ENCODE assay signal across 19 cellular contexts in the genomic region with DNA sequence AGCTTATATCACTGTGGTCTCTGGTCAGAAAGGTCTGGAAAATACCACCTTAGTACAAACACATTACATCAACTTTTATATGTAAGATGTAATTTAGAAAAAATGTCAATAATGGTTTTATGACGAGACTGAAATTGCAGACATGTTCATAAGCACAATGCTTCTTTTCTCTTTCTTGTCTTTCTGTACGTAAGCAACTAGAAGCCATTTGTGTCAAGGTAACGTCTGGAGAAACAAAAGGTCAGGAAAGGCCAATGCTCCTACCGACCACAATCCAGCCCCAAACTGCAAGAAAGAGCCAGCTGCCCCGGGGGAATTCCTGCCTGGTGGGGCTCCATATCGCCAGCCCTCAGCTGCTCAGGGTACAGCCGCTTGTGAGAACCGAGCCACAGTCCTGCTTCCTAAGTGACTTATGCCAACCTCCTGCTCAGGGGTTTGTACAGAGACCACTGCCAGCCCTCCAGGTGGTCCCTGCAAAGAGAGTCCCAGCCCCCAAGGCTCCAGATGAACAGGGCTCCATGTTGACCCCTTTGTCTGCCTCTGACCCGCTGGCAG. TPM values are rescaled to one million over a fixed set of nuclear protein-coding genes. Genes with fewer than 3 reads are reported as not detected.
A peak's percentile ranks its signal among the peaks of the same experiment; 100 is the strongest.
DNase-seq lines count a peak whose midpoint lies in the region; ATAC-seq lines count a peak whose summit lies in the region.
"Had no signal": no experiment of that assay in that cellular context is flagged by ENCODE, and none has a peak within 500 bp of the region (broad histone marks: within the 10 kb centered on the region; RNA-seq: fewer than 3 reads in every experiment).

No MANE protein-coding gene starts in this region.

- no peaks in the 10 kb centered on the region for H3K9me3 ChIP-seq in SJCRH30 (replicated peaks)
- H3K9me3 ChIP-seq: BLaER1 treated with 17β-estradiol and CSF1 and Interleukin-3, amounts not matched to agents 10 nM and 100 nM; Peyer's patch had no signal

- no peak overlapping the region for H3K4me3 ChIP-seq in SJCRH30
- H3K4me3 ChIP-seq: BLaER1 treated with 17β-estradiol and CSF1 and Interleukin-3, amounts not matched to agents 10 nM and 100 nM; Peyer's patch had no signal

- ATAC-seq in GM21576 (IDR thresholded peaks at IDR 0.05; ENCODE audit: unreplicated experiment), result no peak
- ATAC-seq: CD8-positive, alpha-beta T cell; Right ventricle myocardium inferior had no signal

- intact Hi-C loops in posterior vena cava (cut with DNase I), result no loop called here

- no peaks in the 10 kb centered on the region for H3K36me3 ChIP-seq in SJCRH30

- peaks cover 4% of the 10 kb centered on the region; the same call in 1 of the 2 replicates for H3K4me1 ChIP-seq in SJCRH30

- peak; percentile 22 for DNase-seq in Daoy (ENCODE audit: low read depth)
- peak; percentile 73 to 77 for DNase-seq in SJCRH30
- peak; percentile 30 for DNase-seq in iris pigment epithelial cell (ENCODE audit: low read depth)
- DNase-seq in posterior vena cava (ENCODE audit: low spot score), result peak; percentile 73
- no peak for DNase-seq in nucleus accumbens (lab: John Stamatoyannopoulos, UW)
- no peak for DNase-seq in NCI-H345 (lab: John Stamatoyannopoulos, UW)
- DNase-seq: CD8-positive, alpha-beta T cell; DMS53; Kasumi-1; MM.1S; NCI-H1092; NCI-H146; NCI-H2081; NCI-H2171 treated with DMSO at 0.1 percent for 48 hours; NCI-H446 treated with DMSO at 0.1 percent for 48 hours; Peyer's patch had no signal

- 0 out of 2 replicates have a peak overlapping the region, but pooled peaks have one; percentile 20 for H3K27ac ChIP-seq in SJCRH30
- H3K27ac ChIP-seq: BLaER1 treated with 17β-estradiol and CSF1 and Interleukin-3, amounts not matched to agents 10 nM and 100 nM; Peyer's patch had no signal

- H3K27me3 ChIP-seq in SJCRH30, result no peaks in the 10 kb centered on the region
- H3K27me3 ChIP-seq: BLaER1 treated with 17β-estradiol and CSF1 and Interleukin-3, amounts not matched to agents 10 nM and 100 nM; Peyer's patch had no signal

RNA-seq across cellular contexts. Expression of gene ZNF839, which starts 6.3 kb away (rescaled TPM):
- total RNA-seq in Daoy (2014; rRNA removed; shearing (Covaris generic)), result 8.5 and 14.9 TPM in 2 replicates
- total RNA-seq in SJCRH30 (2014; rRNA removed; shearing (Covaris generic)), result 4.0 and 4.2 TPM in 2 replicates
- 1 to 10 TPM; 5.0 to 6.6 TPM for total RNA-seq in posterior vena cava

RNA-seq across cellular contexts. Expression of gene MOK, which starts 20.9 kb away (rescaled TPM):
- total RNA-seq in Daoy (2014; rRNA removed; shearing (Covaris generic)), result 86.9 and 97.0 TPM in 2 replicates
- total RNA-seq in SJCRH30 (2014; rRNA removed; shearing (Covaris generic)), result 5.8 and 5.9 TPM in 2 replicates
- total RNA-seq in posterior vena cava, result 10 to 100 TPM in 1 of 2 donors, 1 to 10 TPM in 1; 8.4 to 10.0 TPM

RNA-seq across cellular contexts. Expression of gene CINP, which starts 36.8 kb away (rescaled TPM):
- total RNA-seq in Daoy (2014; rRNA removed; shearing (Covaris generic)), result 68.8 and 81.3 TPM in 2 replicates
- total RNA-seq in SJCRH30 (2014; rRNA removed; shearing (Covaris generic)), result 42.7 and 48.4 TPM in 2 replicates
- total RNA-seq in posterior vena cava, result 10 to 100 TPM; 27.4 to 30.7 TPM

RNA-seq across cellular contexts. Expression of gene TECPR2, which starts 36.9 kb away (rescaled TPM):
- 8.8 and 15.3 TPM in 2 replicates for total RNA-seq in Daoy (2014; rRNA removed; shearing (Covaris generic))
- 8.6 and 9.1 TPM in 2 replicates for total RNA-seq in SJCRH30 (2014; rRNA removed; shearing (Covaris generic))
- total RNA-seq in posterior vena cava, result 10 to 100 TPM; 34.3 to 45.5 TPM

Comparison
In these comparisons a context has a peak if more than half of its experiments do, and no peak if none do; other contexts are left out.
1. DNase-seq: peak in Daoy (single experiment), SJCRH30 (2 of 2), iris pigment epithelial cell (single experiment) and posterior vena cava (single experiment); none in nucleus accumbens (0 of 56) and NCI-H345 (single experiment).